ENCODE assay signal across 7 cellular contexts in genomic region chr19:3061214-3062161, GRCh38. TPM values are rescaled to one million over a fixed set of nuclear protein-coding genes. Genes with fewer than 3 reads are reported as not detected.
DNase-seq lines count a peak whose midpoint lies in the region; ATAC-seq and TF ChIP-seq lines count a peak whose summit lies in the region.

No MANE protein-coding gene starts in this region.

- H3K4me1 ChIP-seq in RWPE2 (ENCODE audit: insufficient read depth, poor library complexity, severe bottlenecking) (peaks cover 16% of the 10 kb centered on the region), right atrium auricular region (peaks cover 0 to 57% of the 10 kb centered on the region in 2 donors), MM.1S (ENCODE audit: low read length) (peaks cover 5% of the 10 kb centered on the region; the same call in 1 of the 2 replicates)

- peak overlapping the region; percentile 87 for H3K27ac Mint-ChIP-seq in activated naive CD8-positive, alpha-beta T cell treated with anti-CD3 and anti-CD28 coated beads, Interleukin-2, amount 50 U/mL, for 24 hours

- H2AFZ ChIP-seq in MM.1S (ENCODE audit: low read length): no peak overlapping the region

- H3K9me3 ChIP-seq in RWPE2 (ENCODE audit: severe bottlenecking): no peaks in the 10 kb centered on the region
- no peaks in the 10 kb centered on the region for H3K9me3 ChIP-seq in right atrium auricular region
- H3K9me3 ChIP-seq in MM.1S (replicated peaks; ENCODE audit: insufficient read depth, low read length): no peaks in the 10 kb centered on the region

- TF ChIP-seq CTCF in RWPE2 (IDR thresholded peaks at IDR 0.05; ENCODE audit: poor library complexity, severe bottlenecking) (peak; percentile 34), right atrium auricular region (IDR thresholded peaks at IDR 0.05) (peak in 1 of 2 donors; percentile 65), MM.1S (IDR thresholded peaks at IDR 0.05; ENCODE audit: low read length) (no peak)

- ATAC-seq in RWPE2 (ENCODE audit: low read depth) (peak; percentile 26), sciatic nerve (peak; percentile 61)
- peak; percentile 24 for ATAC-seq in activated naive CD8-positive, alpha-beta T cell treated with anti-CD3 and anti-CD28 coated beads, Interleukin-2, amount 50 U/mL, for 24 hours

- peaks cover 25% of the 10 kb centered on the region for H3K36me3 Mint-ChIP-seq in activated naive CD8-positive, alpha-beta T cell treated with anti-CD3 and anti-CD28 coated beads, Interleukin-2, amount 50 U/mL, for 24 hours (ENCODE audit: low read depth)

- H3K27me3 Mint-ChIP-seq in activated naive CD8-positive, alpha-beta T cell treated with anti-CD3 and anti-CD28 coated beads, Interleukin-2, amount 50 U/mL, for 24 hours: no peaks in the 10 kb centered on the region

- H3K9me3 Mint-ChIP-seq in activated naive CD8-positive, alpha-beta T cell treated with anti-CD3 and anti-CD28 coated beads, Interleukin-2, amount 50 U/mL, for 24 hours: no peaks in the 10 kb centered on the region

- H3K27me3 ChIP-seq in RWPE2 (ENCODE audit: insufficient read depth, poor library complexity, severe bottlenecking) (no peaks in the 10 kb centered on the region), right atrium auricular region (no peaks in the 10 kb centered on the region), MM.1S (replicated peaks; ENCODE audit: insufficient read depth, low read length) (peaks cover 24% of the 10 kb centered on the region)

- H3K36me3 ChIP-seq in RWPE2 (ENCODE audit: low read depth) (peaks cover 45% of the 10 kb centered on the region), right atrium auricular region (peaks cover 35% of the 10 kb centered on the region), MM.1S (replicated peaks; ENCODE audit: insufficient read depth, low read length) (no peaks in the 10 kb centered on the region)

- H4K20me1 ChIP-seq in MM.1S (ENCODE audit: insufficient read depth, low read length): no peaks in the 10 kb centered on the region

- no peaks in the 10 kb centered on the region for H3K9me2 ChIP-seq in MM.1S (replicated peaks; ENCODE audit: insufficient read depth, low read length)

- H3K4me2 ChIP-seq in MM.1S (ENCODE audit: low read depth, low read length): no peak overlapping the region

- H3K4me3 ChIP-seq in RWPE2 (ENCODE audit: severe bottlenecking) (peak overlapping the region; percentile 88), right atrium auricular region (peak overlapping the region; percentile 69 to 90), MM.1S (ENCODE audit: low read length) (no peak overlapping the region; the same call in 1 of the 2 replicates)

- DNase-seq in RWPE2 (ENCODE audit: low spot score) (no peak), right atrium auricular region (ENCODE audit: low spot score) (no peak), sciatic nerve (ENCODE audit: low spot score) (peak; percentile 78), MM.1S (no peak), OCI-M2 (lab: John Stamatoyannopoulos, UW; ENCODE audit: unreplicated experiment) (no peak)
- DNase-seq in activated naive CD8-positive, alpha-beta T cell treated with anti-CD3 and anti-CD28 coated beads, Interleukin-2, amount 50 U/mL, for 24 hours: peak; percentile 61

- H3K4me1 Mint-ChIP-seq in activated naive CD8-positive, alpha-beta T cell treated with anti-CD3 and anti-CD28 coated beads, Interleukin-2, amount 50 U/mL, for 24 hours: peaks cover 52% of the 10 kb centered on the region

- intact Hi-C loops in sciatic nerve (cut with DNase I): no loop called here

- 0 out of 2 replicates have a peak, but pooled peaks cover 3% of the 10 kb centered on the region for H3F3A ChIP-seq in MM.1S (ENCODE audit: insufficient read depth, low read length)

- H3K27ac ChIP-seq in RWPE2 (ENCODE audit: poor library complexity, severe bottlenecking) (peak overlapping the region; percentile 91), right atrium auricular region (peak overlapping the region; percentile 98 to 99), MM.1S (ENCODE audit: low read length) (no peak overlapping the region)

- no peak overlapping the region for H3K9ac ChIP-seq in MM.1S (ENCODE audit: low read length)

- peak overlapping the region; percentile 83 for H3K4me3 Mint-ChIP-seq in activated naive CD8-positive, alpha-beta T cell treated with anti-CD3 and anti-CD28 coated beads, Interleukin-2, amount 50 U/mL, for 24 hours

- no peaks in the 10 kb centered on the region for H3K79me2 ChIP-seq in MM.1S (ENCODE audit: low read length)

- peak; percentile 48 for TF ChIP-seq POLR2A in GM18526 (IDR thresholded peaks at IDR 0.05; ENCODE audit: extremely low read depth, insufficient read length)

RNA-seq across cellular contexts. Expression of gene TLE5, which starts 0.8 kb away (rescaled TPM):
- total RNA-seq in right atrium auricular region: 1,000 to 10,000 TPM in 1 of 2 donors, 100 to 1,000 TPM in 1; 869 to 1,050 TPM
- total RNA-seq in sciatic nerve: 708 TPM

RNA-seq across cellular contexts. Expression of gene TLE2, which starts 32.4 kb away (rescaled TPM):
- total RNA-seq in right atrium auricular region (100 to 1,000 TPM in 1 of 2 donors, 10 to 100 TPM in 1; 41.2 to 101 TPM), sciatic nerve (232 TPM)

RNA-seq across cellular contexts. Expression of gene GNA11, which starts 32.7 kb away (rescaled TPM):
- total RNA-seq in right atrium auricular region: 10 to 100 TPM; 58.4 to 77.9 TPM
- 74.0 TPM for total RNA-seq in sciatic nerve

Comparison
In these comparisons a context has a peak if more than half of its experiments do, and no peak if none do; other contexts are left out.
1. DNase-seq: peak in activated naive CD8-positive, alpha-beta T cell treated with anti-CD3 and anti-CD28 coated beads, Interleukin-2, amount 50 U/mL, for 24 hours (single experiment) and sciatic nerve (single experiment); none in RWPE2 (single experiment), right atrium auricular region (single experiment), MM.1S (single experiment) and OCI-M2 (single experiment).
2. Peak in every context shown above with its lines, with median percentiles within 50 percentile points of each other: ATAC-seq.